9 cellular contexts compared by ENCODE assay signal in genomic region chr12:49345840-49346658, GRCh38. TPM values are rescaled to one million over a fixed set of nuclear protein-coding genes. Genes with fewer than 3 reads are reported as not detected.
DNase-seq lines count a peak whose midpoint lies in the region; ATAC-seq and TF ChIP-seq lines count a peak whose summit lies in the region.
"Had no signal": no experiment of that assay in that cellular context is flagged by ENCODE, and none has a peak within 500 bp of the region (broad histone marks: within the 10 kb centered on the region; RNA-seq: fewer than 3 reads in every experiment).

No MANE protein-coding gene starts in this region.

- no peak for TF ChIP-seq CTCF in SK-N-SH (IDR thresholded peaks at IDR 0.05)

- CTCF ChIA-PET in SK-N-SH (lab: Yijun Ruan, JAX) = interaction anchor here (0.6 to 10.6 kb wide), 20 partner anchors 9 to 257 kb away, joined by 3 to 256 read pairs (median 8); partner anchors contain the start of genes C1QL4, MCRS1 and PRPH

- H3K4me1 ChIP-seq in SK-N-SH (ENCODE audit: control insufficient read depth in 1 of 2, insufficient read depth in 2 of 2, low read depth in 1 of 2, low read length in 1 of 2) (peaks cover 15 to 38% of the 10 kb centered on the region in 2 experiments; a peak in 2 of 4 replicates), SJCRH30 (peaks cover 15% of the 10 kb centered on the region; the same call in 1 of the 2 replicates)

- in situ Hi-C loops in ACHN (cut with HindIII; ENCODE audit: low pct_ligation_motif_present, low pct_unique_long_range_greater_than_20kb, low sequenced_read_pairs) = no loop called here

- no peak for TF ChIP-seq RAD21 in SK-N-SH (IDR thresholded peaks at IDR 0.05; ENCODE audit: low read length)

- no peaks in the 10 kb centered on the region for H3K79me2 ChIP-seq in SK-N-SH (ENCODE audit: insufficient read depth)

- POLR2A ChIA-PET in SK-N-SH (lab: Yijun Ruan, JAX) = interaction anchor here (1.5 kb wide), 1 partner anchor 57 kb away, joined by 3 read pairs; no protein-coding TSS in a partner anchor

- peak overlapping the region; percentile 71; the same call in 1 of the 2 replicates for H2AFZ ChIP-seq in SK-N-SH (ENCODE audit: low read depth)

- peaks cover 13% of the 10 kb centered on the region for H3F3A ChIP-seq in SK-N-SH (replicated peaks; ENCODE audit: insufficient read depth)

- H3K27me3 ChIP-seq in SK-N-SH (ENCODE audit: insufficient read depth) = peaks cover 5% of the 10 kb centered on the region; the same call in 1 of the 2 replicates
- peaks cover 12% of the 10 kb centered on the region; the same call in 1 of the 2 replicates for H3K27me3 ChIP-seq in SJCRH30

- no peaks in the 10 kb centered on the region for H3K9me2 ChIP-seq in SK-N-SH

- ATAC-seq in SK-N-SH treated with all-trans-retinoic acid at 6 μM for 48 hours (no peak), HG02623 (IDR thresholded peaks at IDR 0.05; ENCODE audit: unreplicated experiment) (no peak)

- peak overlapping the region; percentile 58 for H3K4me2 ChIP-seq in SK-N-SH

- 23% methylated on average over 60 of the region's 60 CpGs for WGBS in SK-N-SH (ENCODE audit: low lambda C conversion rate)

- H3K9me3 ChIP-seq in SK-N-SH (no peaks in the 10 kb centered on the region), SJCRH30 (replicated peaks) (no peaks in the 10 kb centered on the region)

- H3K9ac ChIP-seq in SK-N-SH = no peak overlapping the region

- DNase-seq in SK-N-SH = peak; percentile 67
- no peak for DNase-seq in SJCRH30
- DNase-seq in stimulated activated CD8-positive, alpha-beta memory T cell treated with anti-CD3 and anti-CD28 coated beads, Interleukin-4, amount 100 ng/mL, for 48 hours = peak; percentile 33
- no peak for DNase-seq in HPDE6-E6E7 (ENCODE audit: extremely low spot score)
- DNase-seq in ACHN = no peak

- H4K20me1 ChIP-seq in SK-N-SH (ENCODE audit: insufficient read depth) = no peaks in the 10 kb centered on the region

- no peak for TF ChIP-seq EP300 in SK-N-SH (IDR thresholded peaks at IDR 0.05; ENCODE audit: borderline replicate concordance in 1 of 2, low read depth in 1 of 2, low read length in 1 of 2)

- H3K27ac ChIP-seq in SK-N-SH (ENCODE audit: low read depth in 2 of 2, low read length in 1 of 2) = no peak overlapping the region
- no peak overlapping the region for H3K27ac ChIP-seq in SJCRH30
- H3K27ac ChIP-seq: epithelial cell of prostate had no signal

- peak overlapping the region; percentile 27 to 54; a peak in 3 of 4 replicates for H3K4me3 ChIP-seq in SK-N-SH (ENCODE audit: low read depth in 2 of 2, low read length in 1 of 2)
- H3K4me3 ChIP-seq in SJCRH30 = peak overlapping the region; percentile 60
- peak overlapping the region; percentile 17 for H3K4me3 ChIP-seq in iPS-11a (ENCODE audit: low read depth, low read length)

- H3K36me3 ChIP-seq in SK-N-SH (replicated peaks in 1 of 2; ENCODE audit: control insufficient read depth in 1 of 2, insufficient read depth in 2 of 2, low read length in 1 of 2) = no peaks in the 10 kb centered on the region
- H3K36me3 ChIP-seq in SJCRH30 = no peaks in the 10 kb centered on the region

TF ChIP-seq in SK-N-SH, 30 proteins besides CTCF, POLR2A, EP300 and RAD21:
- no peak for TF ChIP-seq FOXJ3 (CRISPR knock-in tag; IDR thresholded peaks at IDR 0.05)
- no peak for TF ChIP-seq TCF12 (IDR thresholded peaks at IDR 0.05)
TF ChIP-seq in SK-N-SH: peak in this region for 0.

TF ChIP-seq in SK-N-SH treated with all-trans-retinoic acid at 6 μM for 48 hours, 23 proteins besides CTCF, POLR2A, EP300 and RAD21:
- TF ChIP-seq RARB (CRISPR knock-in tag; IDR thresholded peaks at IDR 0.05) (no peak), PPARA (CRISPR knock-in tag; IDR thresholded peaks at IDR 0.05; ENCODE audit: borderline replicate concordance) (no peak), GLIS3 (CRISPR knock-in tag; IDR thresholded peaks at IDR 0.05) (no peak), CSDC2 (CRISPR knock-in tag; IDR thresholded peaks at IDR 0.05) (no peak), ESRRG (CRISPR knock-in tag; IDR thresholded peaks at IDR 0.05) (no peak)
- TF ChIP-seq, protein P1, sequence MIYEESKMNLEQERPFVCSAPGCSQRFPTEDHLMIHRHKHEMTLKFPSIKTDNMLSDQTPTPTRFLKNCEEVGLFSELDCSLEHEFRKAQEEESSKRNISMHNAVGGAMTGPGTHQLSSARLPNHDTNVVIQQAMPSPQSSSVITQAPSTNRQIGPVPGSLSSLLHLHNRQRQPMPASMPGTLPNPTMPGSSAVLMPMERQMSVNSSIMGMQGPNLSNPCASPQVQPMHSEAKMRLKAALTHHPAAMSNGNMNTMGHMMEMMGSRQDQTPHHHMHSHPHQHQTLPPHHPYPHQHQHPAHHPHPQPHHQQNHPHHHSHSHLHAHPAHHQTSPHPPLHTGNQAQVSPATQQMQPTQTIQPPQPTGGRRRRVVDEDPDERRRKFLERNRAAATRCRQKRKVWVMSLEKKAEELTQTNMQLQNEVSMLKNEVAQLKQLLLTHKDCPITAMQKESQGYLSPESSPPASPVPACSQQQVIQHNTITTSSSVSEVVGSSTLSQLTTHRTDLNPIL (CRISPR knock-in tag; IDR thresholded peaks at IDR 0.05; ENCODE audit: low read depth) = no peak

RNA-seq across cellular contexts. Expression of gene DNAJC22, which starts 0.6 kb away (rescaled TPM):
- polyA plus RNA-seq in SK-N-SH (2012; rRNA removed) = 4.5 and 5.3 TPM in 2 replicates
- 3.5 and 4.0 TPM in 2 replicates for polyA plus RNA-seq in SK-N-SH (2012; cell fraction: cytosol; rRNA removed)
- 5.0 and 5.8 TPM in 2 replicates for polyA plus RNA-seq in SK-N-SH (2012; cell fraction: nucleus; rRNA removed)
- total RNA-seq in SJCRH30 (2014; rRNA removed; shearing (Covaris generic)) = 10.7 and 11.9 TPM in 2 replicates

RNA-seq across cellular contexts. Expression of gene C1QL4, which starts 9.1 kb away (rescaled TPM):
- 9.8 and 14.6 TPM in 2 replicates for polyA plus RNA-seq in SK-N-SH (2012; rRNA removed)
- 6.4 and 10.9 TPM in 2 replicates for polyA plus RNA-seq in SK-N-SH (2012; cell fraction: cytosol; rRNA removed)
- polyA plus RNA-seq in SK-N-SH (2012; cell fraction: nucleus; rRNA removed) = 16.9 and 21.6 TPM in 2 replicates
- 1.7 and 2.1 TPM in 2 replicates for total RNA-seq in SJCRH30 (2014; rRNA removed; shearing (Covaris generic))

RNA-seq across cellular contexts. Expression of gene SPATS2, which starts 21.2 kb away (rescaled TPM):
- 72.9 and 90.2 TPM in 2 replicates for polyA plus RNA-seq in SK-N-SH (2012; rRNA removed)
- 85.7 and 87.4 TPM in 2 replicates for polyA plus RNA-seq in SK-N-SH (2012; cell fraction: cytosol; rRNA removed)
- polyA plus RNA-seq in SK-N-SH (2012; cell fraction: nucleus; rRNA removed) = 82.4 and 120 TPM in 2 replicates
- total RNA-seq in SJCRH30 (2014; rRNA removed; shearing (Covaris generic)) = 67.6 and 72.6 TPM in 2 replicates

RNA-seq across cellular contexts. Expression of gene TROAP, which starts 23.0 kb away (rescaled TPM):
- polyA plus RNA-seq in SK-N-SH (2012; rRNA removed) = 15.0 and 26.2 TPM in 2 replicates
- 13.0 and 14.9 TPM in 2 replicates for polyA plus RNA-seq in SK-N-SH (2012; cell fraction: cytosol; rRNA removed)
- polyA plus RNA-seq in SK-N-SH (2012; cell fraction: nucleus; rRNA removed) = 46.8 and 65.0 TPM in 2 replicates
- 79.4 and 87.0 TPM in 2 replicates for total RNA-seq in SJCRH30 (2014; rRNA removed; shearing (Covaris generic))

RNA-seq across cellular contexts. Expression of gene PRPH, which starts 51.1 kb away (rescaled TPM):
- 1.7 and 1.9 TPM in 2 replicates for polyA plus RNA-seq in SK-N-SH (2012; rRNA removed)
- polyA plus RNA-seq in SK-N-SH (2012; cell fraction: cytosol; rRNA removed) = 0.37 and 0.80 TPM in 2 replicates
- polyA plus RNA-seq in SK-N-SH (2012; cell fraction: nucleus; rRNA removed) = 9.5 and 15.2 TPM in 2 replicates
- 1.7 and 3.9 TPM in 2 replicates for total RNA-seq in SJCRH30 (2014; rRNA removed; shearing (Covaris generic))

Comparison
In these comparisons a context has a peak if more than half of its experiments do, and no peak if none do; other contexts are left out.
1. DNase-seq: peak in SK-N-SH (single experiment) and stimulated activated CD8-positive, alpha-beta memory T cell treated with anti-CD3 and anti-CD28 coated beads, Interleukin-4, amount 100 ng/mL, for 48 hours (single experiment); none in SJCRH30 (0 of 2), HPDE6-E6E7 (single experiment) and ACHN (single experiment).
2. Peak in every context shown above with its lines, with median percentiles within 50 percentile points of each other: H3K4me3 ChIP-seq.